ENCODE assay signal across 26 cellular contexts in genomic region chr5:77751328-77752023, GRCh38. TPM values are rescaled to one million over a fixed set of nuclear protein-coding genes. Genes with fewer than 3 reads are reported as not detected.
DNase-seq lines count a peak whose midpoint lies in the region; ATAC-seq and TF ChIP-seq lines count a peak whose summit lies in the region.
"Had no signal": no experiment of that assay in that cellular context is flagged by ENCODE, and none has a peak within 500 bp of the region (broad histone marks: within the 10 kb centered on the region; RNA-seq: fewer than 3 reads in every experiment).

No MANE protein-coding gene starts in this region.

- H3K36me3 Mint-ChIP-seq in activated naive CD4-positive, alpha-beta T cell treated with anti-CD3 and anti-CD28 coated beads, Interleukin-2, amount 50 U/mL, for 72 hours: peaks cover 3 to 19% of the 10 kb centered on the region in 2 donors
- H3K36me3 Mint-ChIP-seq in activated T-helper 2 cell treated with anti-CD3 and anti-CD28 coated beads, Interferon-gamma antibody, Interleukin-2, Interleukin-4, amounts not matched to agents 10 μg/mL and 5 μg/mL and 100 μg/mL, durations not matched to agents 14 hours and 24 hours and 36 hours (ENCODE audit: low read depth): peaks cover 14% of the 10 kb centered on the region
- H3K36me3 Mint-ChIP-seq in nephron progenitor cell (ENCODE audit: low read depth): peaks cover 57% of the 10 kb centered on the region

- intact Hi-C loops in activated T-helper 2 cell treated with anti-CD3 and anti-CD28 coated beads, Interferon-gamma antibody, Interleukin-2, Interleukin-4, amounts not matched to agents 10 μg/mL and 5 μg/mL and 100 μg/mL, durations not matched to agents 14 hours and 24 hours and 36 hours (cut with micrococcal nuclease): loop anchor here (1.0 to 5.0 kb wide), 2 partner anchors 25 to 84 kb away; partner anchors contain the start of gene TBCA
- intact Hi-C loops in uterus (cut with DNase I; ENCODE audit: low total_unique reads) (no loop called here), vagina (cut with DNase I) (no loop called here)

- H3K9me3 ChIP-seq in HEK293 (ENCODE audit: control insufficient read depth, insufficient read depth, low read depth, low read length): no peaks in the 10 kb centered on the region
- no peaks in the 10 kb centered on the region for H3K9me3 ChIP-seq in uterus
- no peaks in the 10 kb centered on the region for H3K9me3 ChIP-seq in vagina
- H3K9me3 ChIP-seq: neutrophil, psoas muscle, thyroid gland had no signal

- H3K4me1 ChIP-seq in HEK293 (ENCODE audit: control insufficient read depth, insufficient read depth, low read length) (peaks cover 3% of the 10 kb centered on the region; the same call in 1 of the 2 replicates), uterus (no peaks in the 10 kb centered on the region), vagina (peaks cover 13% of the 10 kb centered on the region)

- H3K27me3 Mint-ChIP-seq in activated T-helper 2 cell treated with anti-CD3 and anti-CD28 coated beads, Interferon-gamma antibody, Interleukin-2, Interleukin-4, amounts not matched to agents 10 μg/mL and 5 μg/mL and 100 μg/mL, durations not matched to agents 14 hours and 24 hours and 36 hours (ENCODE audit: low read depth): no peaks in the 10 kb centered on the region
- H3K27me3 Mint-ChIP-seq in nephron progenitor cell (ENCODE audit: low read depth, poor library complexity): no peaks in the 10 kb centered on the region
- H3K27me3 Mint-ChIP-seq: activated CD4-positive, alpha-beta T cell treated with anti-CD3 and anti-CD28 coated beads, Interleukin-2, amount 10 ng/mL, durations not matched to agents 24 days and 14 days; activated naive CD8-positive, alpha-beta T cell treated with anti-CD3 and anti-CD28 coated beads, Interleukin-2, amount 10 ng/mL, durations not matched to agents 7 days and 5 days; IgD-negative memory B cell; memory B cell; stimulated activated naive CD8-positive, alpha-beta T cell treated with anti-CD3 and anti-CD28 coated beads, Interleukin-15, amount 100 ng/mL, for 72 hours; T-helper 17 cell had no signal

- no peaks in the 10 kb centered on the region for H3K27me3 ChIP-seq in uterus
- H3K27me3 ChIP-seq in vagina: no peaks in the 10 kb centered on the region
- H3K27me3 ChIP-seq: dorsolateral prefrontal cortex, neutrophil, thyroid gland had no signal

- H3K36me3 ChIP-seq in HEK293 (ENCODE audit: control insufficient read depth in 2 of 2, insufficient read depth in 1 of 2, low read length in 2 of 2) (no peaks in the 10 kb centered on the region; a peak in 1 of 3 replicates), uterus (no peaks in the 10 kb centered on the region), vagina (no peaks in the 10 kb centered on the region)
- H3K36me3 ChIP-seq: neutrophil, thyroid gland had no signal

- TF ChIP-seq CTCF in HEK293 (tag by site-specific recombination; IDR thresholded peaks at IDR 0.05) (no peak), nephron progenitor cell (IDR thresholded peaks at IDR 0.05) (no peak), uterus (IDR thresholded peaks at IDR 0.05) (no peak), vagina (IDR thresholded peaks at IDR 0.05) (no peak)

- no peak for DNase-seq in activated naive CD4-positive, alpha-beta T cell treated with anti-CD3 and anti-CD28 coated beads, Interleukin-2, amount 50 U/mL, for 72 hours (ENCODE audit: low spot score in 2 of 2)
- no peak for DNase-seq in activated naive CD4-positive, alpha-beta T cell (lab: John Stamatoyannopoulos, UW)
- no peak for DNase-seq in activated T-helper 2 cell treated with anti-CD3 and anti-CD28 coated beads, Interferon-gamma antibody, Interleukin-2, Interleukin-4, amounts not matched to agents 10 μg/mL and 5 μg/mL and 100 μg/mL, durations not matched to agents 14 hours and 24 hours and 36 hours (ENCODE audit: low spot score)
- DNase-seq in nephron progenitor cell: no peak
- DNase-seq in uterus: no peak
- no peak for DNase-seq in vagina (ENCODE audit: extremely low spot score in 2 of 2)
- DNase-seq: activated CD4-positive, alpha-beta T cell treated with anti-CD3 and anti-CD28 coated beads, Interleukin-2, amount 10 ng/mL, durations not matched to agents 24 days and 14 days; activated naive CD8-positive, alpha-beta T cell treated with anti-CD3 and anti-CD28 coated beads, Interleukin-2, amount 10 ng/mL, durations not matched to agents 7 days and 5 days; C1 segment of cervical spinal cord; dorsolateral prefrontal cortex; glutamatergic neuron; left colon; NCI-H2029 treated with DMSO at 0.1 percent for 48 hours; NCI-H2227 treated with DMSO at 0.1 percent for 48 hours; NCI-H69; psoas muscle; RPMI8226; T-helper 17 cell; thyroid gland had no signal

- peaks cover 35% of the 10 kb centered on the region for H3K4me1 Mint-ChIP-seq in activated T-helper 2 cell treated with anti-CD3 and anti-CD28 coated beads, Interferon-gamma antibody, Interleukin-2, Interleukin-4, amounts not matched to agents 10 μg/mL and 5 μg/mL and 100 μg/mL, durations not matched to agents 14 hours and 24 hours and 36 hours (ENCODE audit: low read depth)
- peaks cover 5% of the 10 kb centered on the region for H3K4me1 Mint-ChIP-seq in nephron progenitor cell

- peak; percentile 76 to 85 for ATAC-seq in activated naive CD4-positive, alpha-beta T cell treated with anti-CD3 and anti-CD28 coated beads, Interleukin-2, amount 50 U/mL, for 72 hours
- no peak for ATAC-seq in GM18858 (IDR thresholded peaks at IDR 0.05; ENCODE audit: unreplicated experiment)
- ATAC-seq: HCT116; left colon; psoas muscle; stimulated activated naive CD8-positive, alpha-beta T cell treated with anti-CD3 and anti-CD28 coated beads, Interleukin-15, amount 100 ng/mL, for 72 hours; T-helper 17 cell had no signal

- H3K27ac Mint-ChIP-seq in activated naive CD4-positive, alpha-beta T cell treated with anti-CD3 and anti-CD28 coated beads, Interleukin-2, amount 50 U/mL, for 72 hours: peak overlapping the region in 1 of 2 donors; percentile 12
- H3K27ac Mint-ChIP-seq in activated T-helper 2 cell treated with anti-CD3 and anti-CD28 coated beads, Interferon-gamma antibody, Interleukin-2, Interleukin-4, amounts not matched to agents 10 μg/mL and 5 μg/mL and 100 μg/mL, durations not matched to agents 14 hours and 24 hours and 36 hours: peak overlapping the region; percentile 30
- H3K27ac Mint-ChIP-seq in nephron progenitor cell: peak overlapping the region; percentile 40
- H3K27ac Mint-ChIP-seq: activated CD4-positive, alpha-beta T cell treated with anti-CD3 and anti-CD28 coated beads, Interleukin-2, amount 10 ng/mL, durations not matched to agents 24 days and 14 days; activated naive CD8-positive, alpha-beta T cell treated with anti-CD3 and anti-CD28 coated beads, Interleukin-2, amount 10 ng/mL, durations not matched to agents 7 days and 5 days; IgD-negative memory B cell; memory B cell; stimulated activated naive CD8-positive, alpha-beta T cell treated with anti-CD3 and anti-CD28 coated beads, Interleukin-15, amount 100 ng/mL, for 72 hours had no signal

- H3K4me3 ChIP-seq in HEK293 (ENCODE audit: low read depth, low read length): no peak overlapping the region
- no peak overlapping the region for H3K4me3 ChIP-seq in uterus
- no peak overlapping the region for H3K4me3 ChIP-seq in vagina
- H3K4me3 ChIP-seq: dorsolateral prefrontal cortex, psoas muscle, thyroid gland had no signal

- no peak overlapping the region for H3K27ac ChIP-seq in HEK293 (ENCODE audit: extremely low read depth, low read depth, low read length)
- H3K27ac ChIP-seq in uterus: no peak overlapping the region
- H3K27ac ChIP-seq in vagina: no peak overlapping the region
- H3K27ac ChIP-seq: dorsolateral prefrontal cortex, neutrophil, psoas muscle, thyroid gland had no signal

- TF ChIP-seq POLR2A in uterus (IDR thresholded peaks at IDR 0.05) (no peak), vagina (IDR thresholded peaks at IDR 0.05) (no peak)

- H3K4me3 Mint-ChIP-seq in activated T-helper 2 cell treated with anti-CD3 and anti-CD28 coated beads, Interferon-gamma antibody, Interleukin-2, Interleukin-4, amounts not matched to agents 10 μg/mL and 5 μg/mL and 100 μg/mL, durations not matched to agents 14 hours and 24 hours and 36 hours (ENCODE audit: low read depth): no peak overlapping the region
- H3K4me3 Mint-ChIP-seq in nephron progenitor cell: no peak overlapping the region
- H3K4me3 Mint-ChIP-seq: activated CD4-positive, alpha-beta T cell treated with anti-CD3 and anti-CD28 coated beads, Interleukin-2, amount 10 ng/mL, durations not matched to agents 24 days and 14 days; activated naive CD8-positive, alpha-beta T cell treated with anti-CD3 and anti-CD28 coated beads, Interleukin-2, amount 10 ng/mL, durations not matched to agents 7 days and 5 days; IgD-negative memory B cell; memory B cell; stimulated activated naive CD8-positive, alpha-beta T cell treated with anti-CD3 and anti-CD28 coated beads, Interleukin-15, amount 100 ng/mL, for 72 hours; T-helper 17 cell had no signal

- CTCF ChIA-PET in HEK293 (lab: Yijun Ruan, JAX): interaction anchor here (1.2 kb wide), 1 partner anchor 23 kb away, joined by 3 read pairs; no protein-coding TSS in a partner anchor

- H3K9me3 Mint-ChIP-seq in activated naive CD4-positive, alpha-beta T cell treated with anti-CD3 and anti-CD28 coated beads, Interleukin-2, amount 50 U/mL, for 72 hours: no peaks in the 10 kb centered on the region
- no peaks in the 10 kb centered on the region for H3K9me3 Mint-ChIP-seq in activated T-helper 2 cell treated with anti-CD3 and anti-CD28 coated beads, Interferon-gamma antibody, Interleukin-2, Interleukin-4, amounts not matched to agents 10 μg/mL and 5 μg/mL and 100 μg/mL, durations not matched to agents 14 hours and 24 hours and 36 hours
- H3K9me3 Mint-ChIP-seq in nephron progenitor cell: peaks cover 45% of the 10 kb centered on the region
- H3K9me3 Mint-ChIP-seq: activated CD4-positive, alpha-beta T cell treated with anti-CD3 and anti-CD28 coated beads, Interleukin-2, amount 10 ng/mL, durations not matched to agents 24 days and 14 days; activated naive CD8-positive, alpha-beta T cell treated with anti-CD3 and anti-CD28 coated beads, Interleukin-2, amount 10 ng/mL, durations not matched to agents 7 days and 5 days; IgD-negative memory B cell; memory B cell; stimulated activated naive CD8-positive, alpha-beta T cell treated with anti-CD3 and anti-CD28 coated beads, Interleukin-15, amount 100 ng/mL, for 72 hours had no signal

- POLR2A ChIA-PET in HEK293 (lab: Yijun Ruan, JAX): no interaction called here

TF ChIP-seq in HEK293, 187 proteins besides CTCF, POLR2A, EP300 and RAD21 (continues in another document):
- TF ChIP-seq MZF1 (tag by site-specific recombination; IDR thresholded peaks at IDR 0.05; ENCODE audit: borderline replicate concordance) (no peak), MEIS1 (CRISPR knock-in tag; IDR thresholded peaks at IDR 0.05; ENCODE audit: borderline replicate concordance) (no peak), ZNF366 (tag by site-specific recombination; conservative IDR thresholded peaks at IDR 0.05) (no peak), ZNF776 (tag by site-specific recombination; IDR thresholded peaks at IDR 0.05; ENCODE audit: borderline replicate concordance) (no peak)

RNA-seq across cellular contexts. Expression of gene TBCA, which starts 24.7 kb away (rescaled TPM):
- 100 to 1,000 TPM; 141 to 174 TPM for total RNA-seq in activated naive CD4-positive, alpha-beta T cell treated with anti-CD3 and anti-CD28 coated beads, Interleukin-2, amount 50 U/mL, for 72 hours
- 260 and 267 TPM in 2 replicates for total RNA-seq in activated T-helper 2 cell treated with anti-CD3 and anti-CD28 coated beads, Interferon-gamma antibody, Interleukin-2, Interleukin-4, amounts not matched to agents 10 μg/mL and 5 μg/mL and 100 μg/mL, durations not matched to agents 14 hours and 24 hours and 36 hours
- total RNA-seq in uterus (100 to 1,000 TPM in 3 of 4 donors, 10 to 100 TPM in 1; 64.6 to 178 (median 158) TPM), vagina (142 TPM)
